ENCODE assay signal across 27 cellular contexts in genomic region chr3:42403737-42404136, GRCh38. TPM values are rescaled to one million over a fixed set of nuclear protein-coding genes. Genes with fewer than 3 reads are reported as not detected.
"Had no signal": no experiment of that assay in that cellular context is flagged by ENCODE, and none has a peak within 500 bp of the region (broad histone marks: within the 10 kb centered on the region; RNA-seq: fewer than 3 reads in every experiment).

No MANE protein-coding gene starts in this region.

- H3K4me3 Mint-ChIP-seq: activated naive CD4-positive, alpha-beta T cell treated with anti-CD3 and anti-CD28 coated beads, Interleukin-2, amount 10 ng/mL, durations not matched to agents 7 days and 5 days; activated T-cell treated with anti-CD3 and anti-CD28 coated beads, Interleukin-2, amount 50 U/mL, for 24 hours; nephron progenitor cell had no signal

- H3K27ac Mint-ChIP-seq: activated naive CD4-positive, alpha-beta T cell treated with anti-CD3 and anti-CD28 coated beads, Interleukin-2, amount 10 ng/mL, durations not matched to agents 7 days and 5 days; activated T-cell treated with anti-CD3 and anti-CD28 coated beads, Interleukin-2, amount 50 U/mL, for 24 hours; activated T-helper 2 cell treated with anti-CD3 and anti-CD28 coated beads, Interferon-gamma antibody, Interleukin-2, Interleukin-4, amounts not matched to agents 10 μg/mL and 5 μg/mL and 100 μg/mL, durations not matched to agents 14 hours and 24 hours and 36 hours; nephron progenitor cell had no signal

- H3K27me3 ChIP-seq: body of pancreas, dorsolateral prefrontal cortex, spleen, tibial artery, uterus had no signal

- DNase-seq: activated CD4-positive, alpha-beta T cell treated with anti-CD3 and anti-CD28 coated beads for 1 hour; activated CD4-positive, alpha-beta T cell treated with anti-CD3 and anti-CD28 coated beads, Interleukin-2, amount 50 U/mL, for 48 hours; activated naive CD4-positive, alpha-beta T cell treated with anti-CD3 and anti-CD28 coated beads, Interleukin-2, amount 10 ng/mL, durations not matched to agents 7 days and 5 days; activated T-cell treated with anti-CD3 and anti-CD28 coated beads, Interleukin-2, amount 50 U/mL, for 24 hours; amniotic stem cell; body of pancreas; caudate nucleus; dorsolateral prefrontal cortex; foreskin fibroblast; midbrain; nephron progenitor cell; nucleus accumbens; retina; spleen; stimulated activated CD8-positive, alpha-beta memory T cell treated with anti-CD3 and anti-CD28 coated beads, Interleukin-4, amount 100 ng/mL, for 48 hours; stimulated activated naive CD4-positive, alpha-beta T cell; substantia nigra; tibial artery; uterus; WERI-Rb-1 had no signal

- H3K4me1 ChIP-seq: body of pancreas, spleen, tibial artery, uterus had no signal

- H3K27me3 Mint-ChIP-seq: activated naive CD4-positive, alpha-beta T cell treated with anti-CD3 and anti-CD28 coated beads, Interleukin-2, amount 10 ng/mL, durations not matched to agents 7 days and 5 days; activated T-cell treated with anti-CD3 and anti-CD28 coated beads, Interleukin-2, amount 50 U/mL, for 24 hours had no signal

- H3K36me3 Mint-ChIP-seq: activated naive CD4-positive, alpha-beta T cell treated with anti-CD3 and anti-CD28 coated beads, Interleukin-2, amount 10 ng/mL, durations not matched to agents 7 days and 5 days had no signal

- H3K27ac ChIP-seq: body of pancreas, dorsolateral prefrontal cortex, epithelial cell of prostate, spleen, tibial artery, uterus, WERI-Rb-1 had no signal

- H3K9me3 Mint-ChIP-seq: activated naive CD4-positive, alpha-beta T cell treated with anti-CD3 and anti-CD28 coated beads, Interleukin-2, amount 10 ng/mL, durations not matched to agents 7 days and 5 days; activated T-helper 2 cell treated with anti-CD3 and anti-CD28 coated beads, Interferon-gamma antibody, Interleukin-2, Interleukin-4, amounts not matched to agents 10 μg/mL and 5 μg/mL and 100 μg/mL, durations not matched to agents 14 hours and 24 hours and 36 hours had no signal

- H3K4me1 Mint-ChIP-seq: activated naive CD4-positive, alpha-beta T cell treated with anti-CD3 and anti-CD28 coated beads, Interleukin-2, amount 10 ng/mL, durations not matched to agents 7 days and 5 days had no signal

- ATAC-seq: body of pancreas, left lobe of liver had no signal

RNA-seq across cellular contexts. Expression of gene LYZL4, which starts 6.7 kb away (rescaled TPM):
- total RNA-seq: activated T-helper 2 cell treated with anti-CD3 and anti-CD28 coated beads, Interferon-gamma antibody, Interleukin-2, Interleukin-4, amounts not matched to agents 10 μg/mL and 5 μg/mL and 100 μg/mL, durations not matched to agents 14 hours and 24 hours and 36 hours; body of pancreas; left lobe of liver; lung microvascular endothelial cell; posterior vena cava; spleen; T-helper 2 cell treated with Interferon-gamma antibody and Interleukin-4, amounts not matched to agents 100 ng/mL and 5 ng/mL, for 36 hours; uterus had no signal
- polyA plus RNA-seq: keratinocyte had no signal
